ENCODE assay signal across 17 cellular contexts in genomic region chr2:164389411-164389810, GRCh38.
DNase-seq lines count a peak whose midpoint lies in the region; FAIRE-seq and TF ChIP-seq lines count a peak whose summit lies in the region.
"Had no signal": no experiment of that assay in that cellular context is flagged by ENCODE, and none has a peak within 500 bp of the region (broad histone marks: within the 10 kb centered on the region; RNA-seq: fewer than 3 reads in every experiment).

No MANE protein-coding gene starts in this region.

- H3K4me3 ChIP-seq in HUES64 (ENCODE audit: low read length): no peak overlapping the region
- H3K4me3 ChIP-seq in keratinocyte (ENCODE audit: control insufficient read depth in 2 of 3, extremely low read depth in 1 of 3, insufficient read depth in 2 of 3, low read depth in 1 of 3, low read length in 3 of 3): no peak overlapping the region
- H3K4me3 ChIP-seq in retinal pigment epithelial cell (ENCODE audit: low read length): no peak overlapping the region
- H3K4me3 ChIP-seq: K562 had no signal

- no peaks in the 10 kb centered on the region for H3K9me3 ChIP-seq in HUES64 (ENCODE audit: insufficient read depth, low read depth, low read length)
- no peaks in the 10 kb centered on the region for H3K9me3 ChIP-seq in keratinocyte (ENCODE audit: control insufficient read depth, low read depth, low read length)
- H3K9me3 ChIP-seq: BE2C, Caco-2 had no signal

- no peaks in the 10 kb centered on the region for H3K79me2 ChIP-seq in keratinocyte (ENCODE audit: control insufficient read depth, insufficient read depth, low read length)

- no peaks in the 10 kb centered on the region for H4K20me1 ChIP-seq in keratinocyte (ENCODE audit: control insufficient read depth, extremely low read depth, insufficient read depth, low read length)

- dilution Hi-C loops in keratinocyte (cut with MboI; ENCODE audit: extremely low pct_ligation_motif_present, low sequenced_read_pairs): no loop called here

- TF ChIP-seq CTCF in keratinocyte (optimal IDR thresholded peaks at IDR 0.05 in 1 of 3, IDR thresholded peaks at IDR 0.05 in 1 of 3, conservative IDR thresholded peaks at IDR 0.05 in 1 of 3; ENCODE audit: extremely low read depth in 1 of 3, insufficient read depth in 2 of 3, low read length in 3 of 3) (no peak), retinal pigment epithelial cell (conservative IDR thresholded peaks at IDR 0.05; ENCODE audit: low read depth, low read length) (no peak)

- DNase-seq in GM19239 (ENCODE audit: insufficient read length, low spot score) (no peak), keratinocyte (ENCODE audit: low read depth, low spot score) (no peak), retinal pigment epithelial cell (ENCODE audit: low read depth) (peak; percentile 63), HuH-7 (ENCODE audit: low spot score) (no peak), NCI-H524 (lab: John Stamatoyannopoulos, UW) (no peak), amniotic stem cell (lab: John Stamatoyannopoulos, UW) (no peak)
- DNase-seq: BE2C; Caco-2; CD8-positive, alpha-beta T cell; DMS53; GF-D8; H7 had no signal

- H3K9ac ChIP-seq in HUES64 (ENCODE audit: low read depth, low read length) (0 out of 2 replicates have a peak overlapping the region, but pooled peaks have one; percentile 12), keratinocyte (ENCODE audit: control insufficient read depth, extremely low read depth, insufficient read depth, low read length) (no peak overlapping the region)

- H3K36me3 ChIP-seq in HUES64 (ENCODE audit: insufficient read depth, low read length) (no peaks in the 10 kb centered on the region), keratinocyte (ENCODE audit: control insufficient read depth in 2 of 2, extremely low read depth in 1 of 2, insufficient read depth in 2 of 2, low read length in 2 of 2) (no peaks in the 10 kb centered on the region)
- H3K36me3 ChIP-seq: BE2C had no signal

- H3K27me3 ChIP-seq in HUES64 (ENCODE audit: insufficient read depth, low read length): no peaks in the 10 kb centered on the region
- H3K27me3 ChIP-seq in keratinocyte (ENCODE audit: control insufficient read depth, extremely low read depth, insufficient read depth, low read length): no peaks in the 10 kb centered on the region
- H3K27me3 ChIP-seq: BE2C had no signal

- H2AFZ ChIP-seq in keratinocyte (ENCODE audit: control insufficient read depth, low read length): peak overlapping the region; percentile 27

- H3K27ac ChIP-seq in HUES64 (ENCODE audit: low read depth, low read length): peak overlapping the region; percentile 40
- no peak overlapping the region for H3K27ac ChIP-seq in keratinocyte (ENCODE audit: control insufficient read depth, insufficient read depth, low read length)
- H3K27ac ChIP-seq: C4-2B had no signal

- H3K4me1 ChIP-seq in HUES64 (ENCODE audit: insufficient read depth, low read length) (peaks cover 29% of the 10 kb centered on the region), keratinocyte (ENCODE audit: control insufficient read depth, extremely low read depth, insufficient read depth, low read length) (peaks cover 14% of the 10 kb centered on the region)
- H3K4me1 ChIP-seq: BE2C had no signal

- peak; percentile 8 for FAIRE-seq in GM19239 (lab: Jason Lieb, UNC)
- FAIRE-seq in keratinocyte (lab: Jason Lieb, UNC): no peak
- FAIRE-seq: A204.1, HepG2, K562 had no signal

- H3K4me2 ChIP-seq in keratinocyte (ENCODE audit: control insufficient read depth, extremely low read depth, insufficient read depth, low read depth, low read length): no peak overlapping the region

- H3K9me1 ChIP-seq in keratinocyte (ENCODE audit: control insufficient read depth, extremely low read depth, insufficient read depth, low read length): no peaks in the 10 kb centered on the region

- WGBS in HUES64: 91% methylated on average over 6 of the region's 6 CpGs
